ENCODE assay signal across 8 cellular contexts in the genomic region with DNA sequence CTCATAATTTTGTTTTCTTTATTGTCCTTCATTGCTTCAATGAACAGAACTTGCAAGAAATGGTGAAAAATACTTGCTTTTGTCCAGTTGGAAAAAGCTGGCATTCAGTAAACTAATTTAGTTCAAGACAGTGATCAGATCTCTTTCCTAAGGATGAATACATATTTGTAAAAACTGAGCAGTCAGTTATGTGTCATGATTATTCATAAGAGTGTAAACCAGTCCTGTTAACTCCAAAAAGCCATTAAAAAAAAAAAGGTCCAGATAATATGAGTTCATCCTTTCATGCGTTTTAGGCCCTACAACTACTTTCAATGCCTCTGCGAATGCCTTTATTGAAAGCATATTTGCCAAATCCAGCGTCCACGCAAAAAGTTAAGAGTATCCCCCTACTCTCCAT. TPM values are rescaled to one million over a fixed set of nuclear protein-coding genes. Genes with fewer than 3 reads are reported as not detected.
DNase-seq lines count a peak whose midpoint lies in the region; ATAC-seq and TF ChIP-seq lines count a peak whose summit lies in the region.

No MANE protein-coding gene starts in this region.

- no CpG with 5 or more reads among the region's 4 CpGs for WGBS in iPS DF 6.9 (ENCODE audit: insufficient coverage, insufficient read length)

- H3K4me1 ChIP-seq in iPS DF 6.9 (ENCODE audit: control insufficient read depth, insufficient read depth, low read length) (no peaks in the 10 kb centered on the region), stomach smooth muscle (ENCODE audit: control insufficient read depth, insufficient read depth, low read length) (peaks cover 4% of the 10 kb centered on the region)

- peak overlapping the region; percentile 83 to 88 for H3K9ac ChIP-seq in stomach smooth muscle (ENCODE audit: low read length in 2 of 2)

- POLR2A ChIA-PET in activated CD4-positive, alpha-beta T cell treated with anti-CD3 and anti-CD28 coated beads for 36 hours (lab: Charles Lee) = interaction anchor here (0.7 kb wide), 1 partner anchor 117 kb away, joined by 5 read pairs; no protein-coding TSS in a partner anchor
- POLR2A ChIA-PET in activated B cell treated with CpG ODN at 0.5 μM for 24 hours (lab: Charles Lee) = interaction anchor here (0.7 kb wide), 1 partner anchor 126 kb away, joined by 10 read pairs; no protein-coding TSS in a partner anchor

- no peak for TF ChIP-seq CTCF in activated B cell treated with CpG ODN at 0.5 μM for 24 hours (IDR thresholded peaks at IDR 0.05)

- peak; percentile 17 for ATAC-seq in activated CD4-positive, alpha-beta T cell treated with anti-CD3 and anti-CD28 coated beads for 36 hours
- ATAC-seq in activated B cell treated with CpG ODN at 0.5 μM for 24 hours (ENCODE audit: low read depth) (no peak), HG03135 (IDR thresholded peaks at IDR 0.05; ENCODE audit: unreplicated experiment) (no peak)

- H3K9me3 ChIP-seq in iPS DF 6.9 (ENCODE audit: control insufficient read depth, insufficient read depth, low read length) (no peaks in the 10 kb centered on the region), stomach smooth muscle (ENCODE audit: control insufficient read depth in 2 of 2, low read length in 2 of 2) (no peaks in the 10 kb centered on the region)

- intact Hi-C loops in activated CD4-positive, alpha-beta T cell treated with anti-CD3 and anti-CD28 coated beads for 36 hours (cut with DNase I, micrococcal nuclease) = loop anchor here (2.0 to 10.0 kb wide), 5 partner anchors 22 to 1440 kb away; partner anchors contain the start of genes CEP162 (in 1 of the 2), IBTK (in 1 of the 2), TENT5A (in 1 of the 2) and TPBG (in 1 of the 2)
- intact Hi-C loops in activated B cell treated with CpG ODN at 0.5 μM for 24 hours (cut with micrococcal nuclease) = loop anchor here (2.0 to 10.0 kb wide), 3 partner anchors 662 to 1440 kb away; partner anchors contain the start of genes CEP162, CYB5R4, RIPPLY2 and TENT5A

- CTCF ChIA-PET in activated CD4-positive, alpha-beta T cell treated with anti-CD3 and anti-CD28 coated beads for 36 hours (lab: Charles Lee) = interaction anchor here (4.1 kb wide), 1 partner anchor 126 kb away, joined by 26 read pairs; the partner anchor contains the start of genes DOP1A and UBE3D
- CTCF ChIA-PET in activated B cell treated with CpG ODN at 0.5 μM for 24 hours (lab: Charles Lee) = no interaction called here

- H3K27me3 ChIP-seq in iPS DF 6.9 (ENCODE audit: control insufficient read depth, insufficient read depth, low read length) = no peaks in the 10 kb centered on the region
- H3K27me3 ChIP-seq in stomach smooth muscle (ENCODE audit: control insufficient read depth in 1 of 2, insufficient read depth in 2 of 2, low read length in 2 of 2) = no peaks in the 10 kb centered on the region

- H3K27ac Mint-ChIP-seq in activated CD4-positive, alpha-beta T cell treated with anti-CD3 and anti-CD28 coated beads for 36 hours = peak overlapping the region; percentile 94
- peak overlapping the region; percentile 91 for H3K27ac Mint-ChIP-seq in activated B cell treated with CpG ODN at 0.5 μM for 24 hours

- peak overlapping the region; percentile 88 for H3K4me3 ChIP-seq in iPS DF 6.9 (ENCODE audit: low read length)
- peak overlapping the region; percentile 88 to 97 for H3K4me3 ChIP-seq in stomach smooth muscle (ENCODE audit: low read length in 2 of 2)

- H3K9me3 Mint-ChIP-seq in activated CD4-positive, alpha-beta T cell treated with anti-CD3 and anti-CD28 coated beads for 36 hours (ENCODE audit: low read depth) = no peaks in the 10 kb centered on the region
- H3K9me3 Mint-ChIP-seq in activated B cell treated with CpG ODN at 0.5 μM for 24 hours = no peaks in the 10 kb centered on the region

- H3K27ac ChIP-seq in iPS DF 6.9 (ENCODE audit: low read length) = no peak overlapping the region
- peak overlapping the region; percentile 41 for H3K27ac ChIP-seq in stomach smooth muscle (ENCODE audit: low read length)

- peaks cover 5% of the 10 kb centered on the region for H3K36me3 ChIP-seq in iPS DF 6.9 (ENCODE audit: control insufficient read depth, insufficient read depth, low read length)
- H3K36me3 ChIP-seq in stomach smooth muscle (ENCODE audit: control insufficient read depth in 2 of 2, insufficient read depth in 2 of 2, low read length in 2 of 2) = peaks cover 7 to 12% of the 10 kb centered on the region in 2 donors

- DNase-seq in activated CD4-positive, alpha-beta T cell treated with anti-CD3 and anti-CD28 coated beads for 36 hours = no peak
- DNase-seq in activated CD4-positive, alpha-beta T cell treated with anti-CD3 and anti-CD28 coated beads for 4 hours = no peak
- DNase-seq in activated B cell treated with CpG ODN at 0.5 μM for 24 hours = no peak
- DNase-seq in iPS DF 6.9 (ENCODE audit: low read depth, low spot score) = no peak
- no peak for DNase-seq in H4 (ENCODE audit: low spot score)
- no peak for DNase-seq in activated CD4-positive, alpha-beta T cell treated with anti-CD3 and anti-CD28 coated beads, Interleukin-2, amount 50 U/mL, for 48 hours

- H3K4me3 Mint-ChIP-seq in activated CD4-positive, alpha-beta T cell treated with anti-CD3 and anti-CD28 coated beads for 36 hours = peak overlapping the region; percentile 95
- H3K4me3 Mint-ChIP-seq in activated B cell treated with CpG ODN at 0.5 μM for 24 hours = peak overlapping the region; percentile 96

- no peaks in the 10 kb centered on the region for H3K27me3 Mint-ChIP-seq in activated CD4-positive, alpha-beta T cell treated with anti-CD3 and anti-CD28 coated beads for 36 hours
- no peaks in the 10 kb centered on the region for H3K27me3 Mint-ChIP-seq in activated B cell treated with CpG ODN at 0.5 μM for 24 hours

- peaks cover 34% of the 10 kb centered on the region for H3K4me1 Mint-ChIP-seq in activated CD4-positive, alpha-beta T cell treated with anti-CD3 and anti-CD28 coated beads for 36 hours
- peaks cover 31% of the 10 kb centered on the region for H3K4me1 Mint-ChIP-seq in activated B cell treated with CpG ODN at 0.5 μM for 24 hours

- peaks cover 23% of the 10 kb centered on the region for H3K36me3 Mint-ChIP-seq in activated CD4-positive, alpha-beta T cell treated with anti-CD3 and anti-CD28 coated beads for 36 hours (ENCODE audit: low read depth)
- peaks cover 18% of the 10 kb centered on the region for H3K36me3 Mint-ChIP-seq in activated B cell treated with CpG ODN at 0.5 μM for 24 hours (ENCODE audit: low read depth)

RNA-seq across cellular contexts. Expression of gene PGM3, which starts 0.6 kb away (rescaled TPM):
- total RNA-seq in activated CD4-positive, alpha-beta T cell treated with anti-CD3 and anti-CD28 coated beads for 36 hours = 10 to 100 TPM; 12.6 to 19.6 TPM
- total RNA-seq in activated B cell treated with CpG ODN at 0.5 μM for 24 hours = 18.2 and 20.1 TPM in 2 replicates
- 19.9 and 33.3 TPM in 2 replicates for total RNA-seq in H4 (2014; rRNA removed; shearing (Covaris generic))

RNA-seq across cellular contexts. Expression of gene RWDD2A, which starts 0.7 kb away (rescaled TPM):
- 1 to 10 TPM; 1.6 to 1.9 TPM for total RNA-seq in activated CD4-positive, alpha-beta T cell treated with anti-CD3 and anti-CD28 coated beads for 36 hours
- 1.7 and 1.8 TPM in 2 replicates for total RNA-seq in activated B cell treated with CpG ODN at 0.5 μM for 24 hours
- 1.3 and 1.6 TPM in 2 replicates for total RNA-seq in H4 (2014; rRNA removed; shearing (Covaris generic))
